In genomic region chrX:112190646-112191045, GRCh38 we compare ENCODE assay signal across 20 cellular contexts.
"Had no signal": no experiment of that assay in that cellular context is flagged by ENCODE, and none has a peak within 500 bp of the region (broad histone marks: within the 10 kb centered on the region; RNA-seq: fewer than 3 reads in every experiment).

No MANE protein-coding gene starts in this region.

- DNase-seq: dermis blood vessel endothelial cell; dorsolateral prefrontal cortex; effector CD4-positive, alpha-beta T cell; effector memory CD4-positive, alpha-beta T cell; foreskin keratinocyte; gastrocnemius medialis; glutamatergic neuron; head of caudate nucleus; heart right ventricle; hippocampal formation; left cardiac atrium; left lung; left ventricle myocardium superior; lower lobe of right lung; mesenchymal stem cell; mucosa of descending colon; naive B cell; naive thymus-derived CD8-positive, alpha-beta T cell had no signal

- H3K27me3 ChIP-seq: esophagus muscularis mucosa, foreskin keratinocyte, gastrocnemius medialis, left lung had no signal

- H3K36me3 ChIP-seq: esophagus muscularis mucosa, gastrocnemius medialis, heart right ventricle, left lung, lower lobe of right lung had no signal

- H3K4me3 ChIP-seq: coronary artery, dorsolateral prefrontal cortex, esophagus muscularis mucosa, gastrocnemius medialis, heart right ventricle, left lung, lower lobe of right lung, mucosa of descending colon had no signal

- H3K4me1 ChIP-seq: esophagus muscularis mucosa, foreskin keratinocyte, gastrocnemius medialis, heart right ventricle, left lung, lower lobe of right lung had no signal

- H3K9me3 ChIP-seq: esophagus muscularis mucosa, gastrocnemius medialis, heart right ventricle, left lung, lower lobe of right lung, mucosa of descending colon had no signal
